Comparison of ENCODE assay signal across 8 cellular contexts in genomic region chr2:155223781-155224406, GRCh38.
DNase-seq lines count a peak whose midpoint lies in the region; ATAC-seq and TF ChIP-seq lines count a peak whose summit lies in the region.

No MANE protein-coding gene starts in this region.

- no peak overlapping the region for H3K27ac ChIP-seq in spleen

- no peak overlapping the region for H3K27ac Mint-ChIP-seq in activated CD4-positive, alpha-beta memory T cell treated with anti-CD3 and anti-CD28 coated beads for 36 hours

- H3K4me3 ChIP-seq in fibroblast of villous mesenchyme (ENCODE audit: low read depth, low read length) (no peak overlapping the region), spleen (no peak overlapping the region)

- DNase-seq in GM13977 (ENCODE audit: low spot score) (peak; percentile 20), NCI-H526 treated with DMSO at 0.1 percent for 48 hours (lab: John Stamatoyannopoulos, UW) (peak; percentile 56), fibroblast of villous mesenchyme (ENCODE audit: low read depth) (peak; percentile 11), spleen (no peak)
- DNase-seq in activated CD4-positive, alpha-beta memory T cell treated with anti-CD3 and anti-CD28 coated beads for 36 hours: no peak

- POLR2A ChIA-PET in activated CD4-positive, alpha-beta memory T cell treated with anti-CD3 and anti-CD28 coated beads for 36 hours (lab: Charles Lee): no interaction called here

- no peaks in the 10 kb centered on the region for H3K36me3 Mint-ChIP-seq in activated CD4-positive, alpha-beta memory T cell treated with anti-CD3 and anti-CD28 coated beads for 36 hours

- TF ChIP-seq CTCF in GM13977 (IDR thresholded peaks at IDR 0.05; ENCODE audit: extremely low read depth, insufficient read depth, missing control alignments): peak; percentile 56
- TF ChIP-seq CTCF in fibroblast of villous mesenchyme (IDR thresholded peaks at IDR 0.05; ENCODE audit: insufficient read depth, low read depth, low read length): peak; percentile 30
- TF ChIP-seq CTCF in spleen (IDR thresholded peaks at IDR 0.05 in 8 of 11, conservative IDR thresholded peaks at IDR 0.05 in 3 of 11): peak in 1 of 11 experiments; percentile 12

- peaks cover 0 to 6% (median 0%) of the 10 kb centered on the region in 8 donors for H3K9me3 ChIP-seq in spleen

- no peaks in the 10 kb centered on the region for H3K27me3 Mint-ChIP-seq in activated CD4-positive, alpha-beta memory T cell treated with anti-CD3 and anti-CD28 coated beads for 36 hours

- H3K27me3 ChIP-seq in spleen (replicated peaks in 1 of 7): no peaks in the 10 kb centered on the region

- in situ Hi-C loops in GM13977 (cut with MboI; ENCODE audit: low pct_unique_long_range_greater_than_20kb, low sequenced_read_pairs, unreplicated experiment): no loop called here

- intact Hi-C loops in activated CD4-positive, alpha-beta memory T cell treated with anti-CD3 and anti-CD28 coated beads for 36 hours (cut with micrococcal nuclease): no loop called here
- intact Hi-C loops in spleen (cut with DNase I; ENCODE audit: low total_unique reads): no loop called here

- H3K9me3 Mint-ChIP-seq in activated CD4-positive, alpha-beta memory T cell treated with anti-CD3 and anti-CD28 coated beads for 36 hours: peaks cover 4% of the 10 kb centered on the region

- CTCF ChIA-PET in activated CD4-positive, alpha-beta memory T cell treated with anti-CD3 and anti-CD28 coated beads for 36 hours (lab: Charles Lee): no interaction called here

- no peaks in the 10 kb centered on the region for H3K4me1 ChIP-seq in spleen

- no peak for TF ChIP-seq POLR2A in spleen (IDR thresholded peaks at IDR 0.05)

- H3K4me1 Mint-ChIP-seq in activated CD4-positive, alpha-beta memory T cell treated with anti-CD3 and anti-CD28 coated beads for 36 hours (ENCODE audit: low read depth): no peaks in the 10 kb centered on the region

- H3K4me3 Mint-ChIP-seq in activated CD4-positive, alpha-beta memory T cell treated with anti-CD3 and anti-CD28 coated beads for 36 hours: no peak overlapping the region

- ATAC-seq in HG02884 (IDR thresholded peaks at IDR 0.05; ENCODE audit: unreplicated experiment): peak; percentile 68
- ATAC-seq in GM21737 (IDR thresholded peaks at IDR 0.05; ENCODE audit: unreplicated experiment): no peak
- ATAC-seq in GM21367 (IDR thresholded peaks at IDR 0.05; ENCODE audit: unreplicated experiment): no peak

- H3K36me3 ChIP-seq in spleen: no peaks in the 10 kb centered on the region

- WGBS in spleen, 5 donors: 59 to 68% (median 61%) methylated on average over 5 of the region's 5 CpGs

Comparison
In these comparisons a context has a peak if more than half of its experiments do, and no peak if none do; other contexts are left out.
1. DNase-seq: peak in GM13977 (single experiment), NCI-H526 treated with DMSO at 0.1 percent for 48 hours (single experiment) and fibroblast of villous mesenchyme (single experiment); none in activated CD4-positive, alpha-beta memory T cell treated with anti-CD3 and anti-CD28 coated beads for 36 hours (single experiment) and spleen (single experiment).